In the genomic region with DNA sequence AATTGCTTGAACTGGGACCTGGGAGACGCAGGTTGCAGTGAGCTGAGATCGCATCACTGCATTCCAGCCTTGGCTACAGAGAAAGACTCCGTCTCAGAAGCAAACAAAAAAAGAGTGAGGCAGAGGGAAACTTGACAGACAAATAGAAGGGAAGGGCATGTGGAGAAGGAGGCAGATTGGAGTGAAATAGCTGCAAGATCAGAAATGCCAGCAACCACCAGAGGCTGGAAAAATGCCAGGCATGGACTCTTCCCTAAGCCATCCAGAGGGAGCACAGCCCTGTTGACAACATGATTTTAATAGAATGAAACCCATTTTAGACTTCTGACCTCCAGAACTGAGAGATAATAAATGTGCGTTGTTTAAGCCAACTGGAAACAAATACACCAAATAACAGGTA, we compare ENCODE assay signal across 14 cellular contexts.
DNase-seq lines count a peak whose midpoint lies in the region; TF ChIP-seq lines count a peak whose summit lies in the region.
"Had no signal": no experiment of that assay in that cellular context is flagged by ENCODE, and none has a peak within 500 bp of the region (broad histone marks: within the 10 kb centered on the region; RNA-seq: fewer than 3 reads in every experiment).

No MANE protein-coding gene starts in this region.

- H3K36me3 ChIP-seq in mammary epithelial cell (ENCODE audit: insufficient read depth, low read length): no peaks in the 10 kb centered on the region
- H3K36me3 ChIP-seq: BLaER1 had no signal

- H3K4me2 ChIP-seq in mammary epithelial cell (ENCODE audit: insufficient read depth, low read depth, low read length): no peak overlapping the region
- H3K4me2 ChIP-seq: A549, BLaER1 had no signal

- no peak overlapping the region for H3K9ac ChIP-seq in mammary epithelial cell (ENCODE audit: insufficient read depth, low read length)
- H3K9ac ChIP-seq: BLaER1 had no signal

- in situ Hi-C loops in GM13977 (cut with MboI; ENCODE audit: low pct_unique_long_range_greater_than_20kb, low sequenced_read_pairs, unreplicated experiment) (no loop called here), mammary epithelial cell (cut with MboI; ENCODE audit: low sequenced_read_pairs in 2 of 2) (no loop called here)

- no TSS peak for BruUV-seq in mammary epithelial cell (replicated peaks; lab: Mats Ljungman, UMichigan)

- WGBS in mammary epithelial cell (ENCODE audit: low coverage, missing lambda C conversion rate): 64% methylated on average over 2 of the region's 4 CpGs

- CTCF ChIA-PET in mammary epithelial cell (lab: Charles Lee; ENCODE audit: low non-redundant PET): no interaction called here

- H3K9me3 ChIP-seq in mammary epithelial cell (replicated peaks; ENCODE audit: insufficient read depth, low read length): no peaks in the 10 kb centered on the region
- H3K9me3 ChIP-seq: A549, BLaER1 had no signal

- H4K20me1 ChIP-seq in mammary epithelial cell (ENCODE audit: insufficient read depth, low read length): no peaks in the 10 kb centered on the region
- H4K20me1 ChIP-seq: BLaER1 had no signal

- TF ChIP-seq CTCF in GM13977 (IDR thresholded peaks at IDR 0.05; ENCODE audit: extremely low read depth, insufficient read depth, missing control alignments): no peak
- no peak for TF ChIP-seq CTCF in mammary epithelial cell (conservative IDR thresholded peaks at IDR 0.05 in 1 of 2, IDR thresholded peaks at IDR 0.05 in 1 of 2; ENCODE audit: extremely low read depth in 1 of 2, insufficient read depth in 1 of 2, low read depth in 1 of 2, low read length in 2 of 2)

- H3K79me2 ChIP-seq in mammary epithelial cell (ENCODE audit: insufficient read depth, low read length): no peaks in the 10 kb centered on the region

- H3K4me3 ChIP-seq in mammary epithelial cell (replicated peaks in 1 of 3; ENCODE audit: insufficient read depth in 1 of 3, low read depth in 2 of 3, low read length in 3 of 3): no peak overlapping the region
- H3K4me3 ChIP-seq: A549, BLaER1 had no signal

- H3K4me1 ChIP-seq in mammary epithelial cell (ENCODE audit: insufficient read depth, low read length): no peaks in the 10 kb centered on the region
- H3K4me1 ChIP-seq: A549, BLaER1 had no signal

- H3K27me3 ChIP-seq in mammary epithelial cell (ENCODE audit: insufficient read depth, low read length): no peaks in the 10 kb centered on the region
- H3K27me3 ChIP-seq: BLaER1 had no signal

- intact Hi-C loops in mammary epithelial cell (cut with micrococcal nuclease): no loop called here

- dilution Hi-C loops in mammary epithelial cell (cut with HindIII; ENCODE audit: low sequenced_read_pairs): no loop called here

- H2AFZ ChIP-seq in mammary epithelial cell (ENCODE audit: low read depth, low read length): no peak overlapping the region

- peak; percentile 47 for DNase-seq in EL
- DNase-seq in RPMI7951 (ENCODE audit: low read depth): peak; percentile 17
- DNase-seq in cerebellar cortex (ENCODE audit: low spot score): peak; percentile 48
- peak; percentile 29 for DNase-seq in myocyte (ENCODE audit: low read depth)
- DNase-seq in NK-92 (lab: John Stamatoyannopoulos, UW; ENCODE audit: unreplicated experiment): no peak
- no peak for DNase-seq in GM13977 (ENCODE audit: low spot score)
- no peak for DNase-seq in mammary epithelial cell
- DNase-seq: AML-193; CD8-positive, alpha-beta memory T cell; DMS53; IMR-90; KBM-7 had no signal

- H3K27ac ChIP-seq in mammary epithelial cell (ENCODE audit: insufficient read depth, low read depth, low read length): no peak overlapping the region
- H3K27ac ChIP-seq: A549, BLaER1 had no signal

Comparison
In these comparisons a context has a peak if more than half of its experiments do, and no peak if none do; other contexts are left out.
1. DNase-seq: peak in EL (single experiment), RPMI7951 (single experiment), cerebellar cortex (single experiment) and myocyte (single experiment); none in NK-92 (single experiment), GM13977 (single experiment) and mammary epithelial cell (single experiment).